Comparison of ENCODE assay signal across 8 cellular contexts in genomic region chr16:28879261-28879840, GRCh38. TPM values are rescaled to one million over a fixed set of nuclear protein-coding genes. Genes with fewer than 3 reads are reported as not detected.
A peak's percentile ranks its signal among the peaks of the same experiment; 100 is the strongest.
DNase-seq lines count a peak whose midpoint lies in the region; ATAC-seq and TF ChIP-seq lines count a peak whose summit lies in the region.

No MANE protein-coding gene starts in this region.

- H3K27ac Mint-ChIP-seq in naive B cell: peak overlapping the region in 4 of 6 donors; percentile 53 to 88 (median 67)

- H3K27me3 Mint-ChIP-seq in naive B cell: peaks cover 5 to 10% (median 9%) of the 10 kb centered on the region in 3 donors

- no peaks in the 10 kb centered on the region for H3K9me3 ChIP-seq in BLaER1 treated with 17β-estradiol and CSF1 and Interleukin-3, amounts not matched to agents 10 nM and 100 nM (replicated peaks in 1 of 11)
- no peaks in the 10 kb centered on the region for H3K9me3 ChIP-seq in KOPT-K1 (ENCODE audit: insufficient read depth, low read length, poor library complexity, severe bottlenecking)

- peaks cover 0 to 30% (median 24%) of the 10 kb centered on the region in 11 experiments; a peak in 16 of 22 replicates for H4K20me1 ChIP-seq in BLaER1 treated with 17β-estradiol and CSF1 and Interleukin-3, amounts not matched to agents 10 nM and 100 nM

- intact Hi-C loops in dorsolateral prefrontal cortex (cut with DNase I): loop anchor here in 1 of 2 donors (5.0 kb wide), 2 partner anchors 43 to 63 kb away; no protein-coding TSS in a partner anchor

- ATAC-seq in GM19455 (IDR thresholded peaks at IDR 0.05; ENCODE audit: unreplicated experiment) (peak; percentile 26), naive B cell (ENCODE audit: low read depth in 2 of 2) (peak; percentile 39 to 40)

- H3K4me1 Mint-ChIP-seq in naive B cell: peaks cover 17 to 35% (median 24%) of the 10 kb centered on the region in 3 donors

- peak overlapping the region; percentile 82 to 100 (median 98) for H3K4me2 ChIP-seq in BLaER1 treated with 17β-estradiol and CSF1 and Interleukin-3, amounts not matched to agents 10 nM and 100 nM

- peak overlapping the region in 9 of 11 experiments; percentile 44 to 81 (median 75); a peak in 18 of 22 replicates for H3K27ac ChIP-seq in BLaER1 treated with 17β-estradiol and CSF1 and Interleukin-3, amounts not matched to agents 10 nM and 100 nM
- peak overlapping the region; percentile 63 for H3K27ac ChIP-seq in KOPT-K1 (ENCODE audit: low read depth, low read length, poor library complexity, severe bottlenecking)
- H3K27ac ChIP-seq in dorsolateral prefrontal cortex: peak overlapping the region in 10 of 59 donors; percentile 9 to 71 (median 32)

- H3K4me1 ChIP-seq in BLaER1 treated with 17β-estradiol and CSF1 and Interleukin-3, amounts not matched to agents 10 nM and 100 nM: peaks cover 28 to 86% (median 71%) of the 10 kb centered on the region in 10 experiments

- DNase-seq in dorsolateral prefrontal cortex (peak in 3 of 10 donors; percentile 19 to 39 (median 29)), naive B cell (no peak), cerebellar cortex (ENCODE audit: low spot score) (no peak), nucleus accumbens (lab: John Stamatoyannopoulos, UW) (no peak), T1000 (lab: John Stamatoyannopoulos, UW) (no peak)

- H3K9me3 Mint-ChIP-seq in naive B cell: no peaks in the 10 kb centered on the region

- peaks cover 5 to 22% (median 9%) of the 10 kb centered on the region in 11 experiments for H3K36me3 ChIP-seq in BLaER1 treated with 17β-estradiol and CSF1 and Interleukin-3, amounts not matched to agents 10 nM and 100 nM
- peaks cover 4% of the 10 kb centered on the region; the same call in 1 of the 2 replicates for H3K36me3 ChIP-seq in KOPT-K1 (ENCODE audit: insufficient read depth, low read length)

- peak overlapping the region; percentile 75 to 94 (median 90) for H3K4me3 Mint-ChIP-seq in naive B cell

- peak overlapping the region; percentile 66 to 80 (median 75) for H3K4me3 ChIP-seq in BLaER1 treated with 17β-estradiol and CSF1 and Interleukin-3, amounts not matched to agents 10 nM and 100 nM
- H3K4me3 ChIP-seq in dorsolateral prefrontal cortex: peak overlapping the region; percentile 38 to 93 (median 80)

- H3K36me3 Mint-ChIP-seq in naive B cell: no peaks in the 10 kb centered on the region

- H3K9ac ChIP-seq in BLaER1 treated with 17β-estradiol and CSF1 and Interleukin-3, amounts not matched to agents 10 nM and 100 nM: peak overlapping the region; percentile 72 to 86 (median 82)

- no peaks in the 10 kb centered on the region for H3K27me3 ChIP-seq in BLaER1 treated with 17β-estradiol and CSF1 and Interleukin-3, amounts not matched to agents 10 nM and 100 nM
- H3K27me3 ChIP-seq in dorsolateral prefrontal cortex: peaks cover 0 to 7% (median 0%) of the 10 kb centered on the region in 45 donors

- no peak for TF ChIP-seq CTCF in dorsolateral prefrontal cortex (IDR thresholded peaks at IDR 0.05 in 54 of 56, conservative IDR thresholded peaks at IDR 0.05 in 2 of 56; ENCODE audit: low read depth in 1 of 56, partially characterized antibody in 56 of 56)

RNA-seq across cellular contexts. Expression of gene ATP2A1, which starts 1.1 kb away (rescaled TPM):
- total RNA-seq in dorsolateral prefrontal cortex: 1 to 10 TPM in 62 of 120 experiments, under 1 TPM in 57, not detected in 1; 0.15 to 6.5 (median 1.1) TPM
- polyA plus RNA-seq in naive B cell (ENCODE audit: low read depth in 6 of 6): not detected

RNA-seq across cellular contexts. Expression of gene SH2B1, which starts 15.7 kb away (rescaled TPM):
- total RNA-seq in dorsolateral prefrontal cortex: 100 to 1,000 TPM in 84 of 120 experiments, 10 to 100 TPM in 36; 81.1 to 153 (median 109) TPM
- polyA plus RNA-seq in naive B cell (ENCODE audit: low read depth in 6 of 6): 1 to 10 TPM in 5 of 6 donors, under 1 TPM in 1; 1.00 to 4.7 (median 2.7) TPM

RNA-seq across cellular contexts. Expression of gene TUFM, which starts 33.2 kb away (rescaled TPM):
- total RNA-seq in dorsolateral prefrontal cortex: 100 to 1,000 TPM in 87 of 120 experiments, 10 to 100 TPM in 33; 78.8 to 138 (median 104) TPM
- 100 to 1,000 TPM; 123 to 231 (median 129) TPM for polyA plus RNA-seq in naive B cell (ENCODE audit: low read depth in 6 of 6)

RNA-seq across cellular contexts. Expression of gene RABEP2, which starts 45.7 kb away (rescaled TPM):
- 10 to 100 TPM in 117 of 120 experiments, 1 to 10 TPM in 3; 9.1 to 24.2 (median 15.8) TPM for total RNA-seq in dorsolateral prefrontal cortex
- polyA plus RNA-seq in naive B cell (ENCODE audit: low read depth in 6 of 6): 10 to 100 TPM in 5 of 6 donors, 1 to 10 TPM in 1; 6.9 to 40.4 (median 21.2) TPM

RNA-seq across cellular contexts. Expression of gene CD19, which starts 52.4 kb away (rescaled TPM):
- total RNA-seq in dorsolateral prefrontal cortex: 1 to 10 TPM in 2 of 120 experiments, under 1 TPM in 8, not detected in 110; 0.22 to 1.2 (median 0.42) TPM
- polyA plus RNA-seq in naive B cell (ENCODE audit: low read depth in 6 of 6): 100 to 1,000 TPM; 280 to 597 (median 354) TPM
